ENCODE assay signal across 2 cellular contexts in genomic region chr7:151088019-151088855, GRCh38.
TF ChIP-seq lines count a peak whose summit lies in the region.

No MANE protein-coding gene starts in this region.

TF ChIP-seq in HCT116, 20 proteins besides CTCF, POLR2A, EP300 and RAD21:
- TF ChIP-seq ZFX (IDR thresholded peaks at IDR 0.05) (no peak), REST (IDR thresholded peaks at IDR 0.05; ENCODE audit: low read depth) (no peak), EZH2phosphoT487 (IDR thresholded peaks at IDR 0.05; ENCODE audit: borderline replicate concordance) (no peak), ZBTB33 (IDR thresholded peaks at IDR 0.05; ENCODE audit: extremely low read depth, insufficient replicate concordance, low read length) (no peak), CBX3 (IDR thresholded peaks at IDR 0.05; ENCODE audit: low read depth) (no peak), POLR2AphosphoS5 (IDR thresholded peaks at IDR 0.05; ENCODE audit: low read depth, low read length) (no peak), SIN3A (IDR thresholded peaks at IDR 0.05; ENCODE audit: low read depth) (no peak), CEBPB (IDR thresholded peaks at IDR 0.05; ENCODE audit: low read depth) (no peak), ATF3 (IDR thresholded peaks at IDR 0.05) (no peak), EGR1 (IDR thresholded peaks at IDR 0.05; ENCODE audit: low read depth) (no peak), ZNF274 (IDR thresholded peaks at IDR 0.05; ENCODE audit: low read depth, low read length) (no peak)

TF ChIP-seq in GM12878, 131 proteins besides CTCF, POLR2A, EP300 and RAD21:
- TF ChIP-seq SUZ12 (IDR thresholded peaks at IDR 0.05; ENCODE audit: unreplicated experiment): no peak
- TF ChIP-seq SUPT20H (IDR thresholded peaks at IDR 0.05; ENCODE audit: borderline replicate concordance, control insufficient read depth, low read depth, low read length): no peak
- no peak for TF ChIP-seq CBX5 (IDR thresholded peaks at IDR 0.05; ENCODE audit: low read depth)
- TF ChIP-seq RAD51 (IDR thresholded peaks at IDR 0.05): no peak
- no peak for TF ChIP-seq BACH1 (IDR thresholded peaks at IDR 0.05; ENCODE audit: borderline replicate concordance)
- TF ChIP-seq HDGF (IDR thresholded peaks at IDR 0.05): no peak
- TF ChIP-seq NRF1 (conservative IDR thresholded peaks at IDR 0.05; ENCODE audit: low read depth, low read length): no peak
- no peak for TF ChIP-seq SMAD5 (IDR thresholded peaks at IDR 0.05; ENCODE audit: low read depth)
- TF ChIP-seq JUND (IDR thresholded peaks at IDR 0.05; ENCODE audit: low read depth, low read length): no peak
- TF ChIP-seq ZNF217 (IDR thresholded peaks at IDR 0.05): no peak
- TF ChIP-seq ZBTB11 (CRISPR knock-in tag; IDR thresholded peaks at IDR 0.05): no peak
- no peak for TF ChIP-seq TAF1 (IDR thresholded peaks at IDR 0.05; ENCODE audit: borderline replicate concordance, low read depth, low read length)
- no peak for TF ChIP-seq KDM1A (IDR thresholded peaks at IDR 0.05; ENCODE audit: borderline replicate concordance)
- TF ChIP-seq GATAD2B (conservative IDR thresholded peaks at IDR 0.05; ENCODE audit: low read depth): no peak
- no peak for TF ChIP-seq SREBF1 (IDR thresholded peaks at IDR 0.05; ENCODE audit: low read length)
- no peak for TF ChIP-seq ZBED1 (IDR thresholded peaks at IDR 0.05; ENCODE audit: borderline replicate concordance)
- TF ChIP-seq NFYA (IDR thresholded peaks at IDR 0.05; ENCODE audit: borderline replicate concordance, low read depth, low read length): no peak
- no peak for TF ChIP-seq PAX8 (IDR thresholded peaks at IDR 0.05)
- no peak for TF ChIP-seq ZNF207 (IDR thresholded peaks at IDR 0.05; ENCODE audit: borderline replicate concordance)
- no peak for TF ChIP-seq EGR1 (IDR thresholded peaks at IDR 0.05; ENCODE audit: borderline replicate concordance in 1 of 2, low read depth in 2 of 2, low read length in 2 of 2)
